Comparison of ENCODE assay signal across 22 cellular contexts in genomic region chr15:82137261-82137660, GRCh38.
"Had no signal": no experiment of that assay in that cellular context is flagged by ENCODE, and none has a peak within 500 bp of the region (broad histone marks: within the 10 kb centered on the region; RNA-seq: fewer than 3 reads in every experiment).

No MANE protein-coding gene starts in this region.

- ATAC-seq: activated CD8-positive, alpha-beta T cell treated with anti-CD3 and anti-CD28 coated beads for 36 hours; activated naive CD4-positive, alpha-beta T cell treated with anti-CD3 and anti-CD28 coated beads, Interleukin-2, amount 50 U/mL, for 72 hours; left cardiac atrium; naive thymus-derived CD4-positive, alpha-beta T cell had no signal

- H3K9me3 ChIP-seq: ascending aorta, sigmoid colon, testis, vagina had no signal

- FAIRE-seq: endometrium, islet of Langerhans had no signal

- H3K4me1 ChIP-seq: ascending aorta, testis, vagina had no signal

- H3K4me3 ChIP-seq: ascending aorta, sigmoid colon, testis, vagina had no signal

- H3K27me3 ChIP-seq: ascending aorta, sigmoid colon, testis, vagina had no signal

- H3K27ac ChIP-seq: ascending aorta, sigmoid colon, testis, vagina, WERI-Rb-1 had no signal

- DNase-seq: activated CD4-positive, alpha-beta T cell treated with anti-CD3 and anti-CD28 coated beads, Interleukin-2, amount 10 ng/mL, durations not matched to agents 7 days and 5 days; activated CD4-positive, CD25-positive, alpha-beta regulatory T cell treated with anti-CD3 and anti-CD28 coated beads, Interleukin-2, amount 50 U/mL, for 72 hours; activated CD8-positive, alpha-beta T cell treated with anti-CD3 and anti-CD28 coated beads for 36 hours; activated gamma-delta T cell treated with Interleukin-2 at 50 U/mL for 16 hours; cerebellar nuclear complex; foreskin melanocyte; hippocampal formation; left cardiac atrium; naive thymus-derived CD4-positive, alpha-beta T cell; occipital lobe; retina; sigmoid colon; stimulated activated CD4-positive, alpha-beta T cell treated with anti-CD3 and anti-CD28 coated beads, Interleukin-2, amount 100 ng/mL, for 48 hours; stimulated activated CD8-positive, alpha-beta memory T cell treated with anti-CD3 and anti-CD28 coated beads, Interleukin-4, amount 100 ng/mL, for 48 hours; stimulated activated naive CD4-positive, alpha-beta T cell; testis; WERI-Rb-1 had no signal
